Comparison of ENCODE assay signal across 16 cellular contexts in the genomic region with DNA sequence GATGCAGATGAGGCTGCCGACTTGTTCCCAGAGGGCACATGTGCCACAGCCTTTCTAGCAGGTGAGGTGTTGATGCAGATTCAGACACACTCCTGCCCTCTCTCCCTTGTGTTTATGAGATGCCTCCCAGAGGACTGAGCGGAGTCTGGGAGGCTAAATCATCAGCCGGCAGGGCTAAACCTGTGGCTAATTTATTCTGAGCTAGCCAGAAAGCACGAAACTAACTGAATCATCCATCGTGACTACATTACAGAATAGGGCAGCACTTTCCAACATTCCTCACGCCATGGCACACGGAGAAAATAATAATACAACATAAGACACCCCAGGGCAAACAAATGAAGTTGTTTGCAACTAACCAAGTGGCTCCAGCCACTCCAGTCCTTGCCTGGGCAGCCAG.
A peak's percentile ranks its signal among the peaks of the same experiment; 100 is the strongest.
DNase-seq lines count a peak whose midpoint lies in the region; TF ChIP-seq lines count a peak whose summit lies in the region.
"Had no signal": no experiment of that assay in that cellular context is flagged by ENCODE, and none has a peak within 500 bp of the region (broad histone marks: within the 10 kb centered on the region; RNA-seq: fewer than 3 reads in every experiment).

No MANE protein-coding gene starts in this region.

- H3K4me3 ChIP-seq in SK-N-MC, result peak overlapping the region; percentile 0; the same call in 1 of the 2 replicates
- H3K4me3 ChIP-seq in skeletal muscle tissue (ENCODE audit: low read length in 3 of 3), result no peak overlapping the region
- H3K4me3 ChIP-seq in tibial artery, result no peak overlapping the region
- H3K4me3 ChIP-seq: gastrocnemius medialis, lung, right atrium auricular region had no signal

- no peaks in the 10 kb centered on the region for H3K36me3 ChIP-seq in SK-N-MC (ENCODE audit: insufficient read depth, low read length)
- H3K36me3 ChIP-seq in skeletal muscle tissue (ENCODE audit: control insufficient read depth in 3 of 3, insufficient read depth in 3 of 3, low read length in 3 of 3), result no peaks in the 10 kb centered on the region
- no peaks in the 10 kb centered on the region for H3K36me3 ChIP-seq in tibial artery
- H3K36me3 ChIP-seq: gastrocnemius medialis, right atrium auricular region had no signal

- H3K27ac ChIP-seq in SK-N-MC, result no peak overlapping the region
- peak overlapping the region; percentile 11 for H3K27ac ChIP-seq in skeletal muscle tissue (ENCODE audit: low read depth, low read length)
- no peak overlapping the region for H3K27ac ChIP-seq in tibial artery
- H3K27ac ChIP-seq: right atrium auricular region had no signal

- H3K27me3 ChIP-seq in skeletal muscle tissue (ENCODE audit: control insufficient read depth in 3 of 3, insufficient read depth in 3 of 3, low read length in 3 of 3) (no peaks in the 10 kb centered on the region), tibial artery (no peaks in the 10 kb centered on the region)
- H3K27me3 ChIP-seq: gastrocnemius medialis, right atrium auricular region had no signal

- TF ChIP-seq CTCF in tibial artery (IDR thresholded peaks at IDR 0.05), result no peak

- H3K9ac ChIP-seq in SK-N-MC (ENCODE audit: insufficient read length) (no peak overlapping the region), skeletal muscle tissue (ENCODE audit: low read depth in 1 of 3, low read length in 3 of 3) (no peak overlapping the region)

- H3K4me1 ChIP-seq in skeletal muscle tissue (ENCODE audit: control insufficient read depth in 3 of 3, insufficient read depth in 3 of 3, low read length in 3 of 3), result peaks cover 18 to 32% (median 24%) of the 10 kb centered on the region in 3 donors
- H3K4me1 ChIP-seq in tibial artery, result peaks cover 0 to 6% (median 0%) of the 10 kb centered on the region in 4 donors
- H3K4me1 ChIP-seq: right atrium auricular region had no signal

- H3K9me3 ChIP-seq in SK-N-MC (ENCODE audit: low read depth, low read length) (peaks cover 3% of the 10 kb centered on the region; the same call in 1 of the 2 replicates), skeletal muscle tissue (ENCODE audit: control insufficient read depth in 3 of 3, low read length in 3 of 3) (no peaks in the 10 kb centered on the region), tibial artery (no peaks in the 10 kb centered on the region)
- H3K9me3 ChIP-seq: gastrocnemius medialis, right atrium auricular region had no signal

- DNase-seq in GM03348 (ENCODE audit: low spot score), result peak; percentile 78
- DNase-seq in SK-N-MC (ENCODE audit: low read depth, low spot score), result no peak
- DNase-seq in fibroblast of gingiva (ENCODE audit: low read depth), result peak; percentile 69
- DNase-seq in NCI-H526 (lab: John Stamatoyannopoulos, UW), result no peak
- DNase-seq in tibial artery, result no peak
- no peak for DNase-seq in G401 (ENCODE audit: low spot score)
- DNase-seq: activated CD4-positive, CD25-positive, alpha-beta regulatory T cell treated with anti-CD3 and anti-CD28 coated beads, Interleukin-2, amount 50 U/mL, for 72 hours; activated CD8-positive, alpha-beta memory T cell treated with anti-CD3 and anti-CD28 coated beads, Interleukin-2, amount 50 U/mL, for 48 hours; activated naive CD4-positive, alpha-beta T cell treated with anti-CD3 and anti-CD28 coated beads, Interleukin-2, amount 10 ng/mL, durations not matched to agents 7 days and 5 days; CD8-positive, alpha-beta T cell; effector memory CD4-positive, alpha-beta T cell; gastrocnemius medialis; T-helper 2 cell had no signal

- in situ Hi-C loops in G401 (cut with HindIII; ENCODE audit: low sequenced_read_pairs), result no loop called here

- intact Hi-C loops in tibial artery (cut with DNase I; ENCODE audit: low total_unique reads), result no loop called here

Comparison
In these comparisons a context has a peak if more than half of its experiments do, and no peak if none do; other contexts are left out.
1. DNase-seq: peak in GM03348 (single experiment) and fibroblast of gingiva (single experiment); none in SK-N-MC (single experiment), NCI-H526 (0 of 2), tibial artery (0 of 2) and G401 (single experiment).